ENCODE assay signal across 8 cellular contexts in genomic region chr20:37315293-37316110, GRCh38. TPM values are rescaled to one million over a fixed set of nuclear protein-coding genes. Genes with fewer than 3 reads are reported as not detected.
DNase-seq lines count a peak whose midpoint lies in the region; ATAC-seq lines count a peak whose summit lies in the region.

No MANE protein-coding gene starts in this region.

- peaks cover 50% of the 10 kb centered on the region for H4K20me1 ChIP-seq in BLaER1

- peaks cover 69% of the 10 kb centered on the region for H3K4me1 ChIP-seq in BLaER1
- H3K4me1 ChIP-seq in NT2/D1 (ENCODE audit: insufficient read depth, insufficient read length): peaks cover 35% of the 10 kb centered on the region

- H3K36me3 ChIP-seq in BLaER1 (peaks cover 50% of the 10 kb centered on the region), NT2/D1 (ENCODE audit: insufficient read depth, insufficient read length, low read length) (peaks cover 48% of the 10 kb centered on the region)

- no peaks in the 10 kb centered on the region for H3K9me3 ChIP-seq in BLaER1
- H3K9me3 ChIP-seq in NT2/D1 (ENCODE audit: insufficient read depth, low read length): no peaks in the 10 kb centered on the region

- peak; percentile 42 for ATAC-seq in GM21390 (IDR thresholded peaks at IDR 0.05; ENCODE audit: unreplicated experiment)

- DNase-seq in NT2/D1 (ENCODE audit: low read depth, low spot score): no peak
- DNase-seq in fibroblast of peridontal ligament (ENCODE audit: extremely low read depth): peak; percentile 94
- DNase-seq in posterior vena cava (ENCODE audit: low spot score): peak; percentile 94
- no peak for DNase-seq in NCI-H524 (lab: John Stamatoyannopoulos, UW)
- no peak for DNase-seq in effector CD4-positive, alpha-beta T cell
- DNase-seq in NK-92 (lab: John Stamatoyannopoulos, UW; ENCODE audit: unreplicated experiment): no peak

- intact Hi-C loops in posterior vena cava (cut with DNase I): no loop called here

- H3K9ac ChIP-seq in BLaER1 (peak overlapping the region; percentile 54; the same call in 1 of the 2 replicates), NT2/D1 (ENCODE audit: insufficient read length, low read depth) (peak overlapping the region; percentile 33)

- no peaks in the 10 kb centered on the region for H3K27me3 ChIP-seq in BLaER1
- H3K27me3 ChIP-seq in NT2/D1 (ENCODE audit: insufficient read depth, insufficient read length): no peaks in the 10 kb centered on the region

- H3K4me3 ChIP-seq in BLaER1 (peak overlapping the region; percentile 29; the same call in 1 of the 2 replicates), NT2/D1 (ENCODE audit: insufficient read length, low read depth) (no peak overlapping the region)

- H3K4me2 ChIP-seq in BLaER1: peak overlapping the region; percentile 81

- H3K27ac ChIP-seq in BLaER1: peak overlapping the region; percentile 80

RNA-seq across cellular contexts. Expression of gene MANBAL, which starts 26.0 kb away (rescaled TPM):
- 10 to 100 TPM; 51.9 to 54.2 TPM for total RNA-seq in posterior vena cava

RNA-seq across cellular contexts. Expression of gene SRC, which starts 30.4 kb away (rescaled TPM):
- total RNA-seq in posterior vena cava: 10 to 100 TPM; 35.4 to 39.1 TPM

RNA-seq across cellular contexts. Expression of gene GHRH, which starts 53.9 kb away (rescaled TPM):
- not detected for total RNA-seq in posterior vena cava

Comparison
In these comparisons a context has a peak if more than half of its experiments do, and no peak if none do; other contexts are left out.
1. DNase-seq: peak in fibroblast of peridontal ligament (single experiment) and posterior vena cava (single experiment); none in NT2/D1 (single experiment), NCI-H524 (0 of 2), effector CD4-positive, alpha-beta T cell (single experiment) and NK-92 (single experiment).